Comparison of ENCODE assay signal across 12 cellular contexts in the genomic region with DNA sequence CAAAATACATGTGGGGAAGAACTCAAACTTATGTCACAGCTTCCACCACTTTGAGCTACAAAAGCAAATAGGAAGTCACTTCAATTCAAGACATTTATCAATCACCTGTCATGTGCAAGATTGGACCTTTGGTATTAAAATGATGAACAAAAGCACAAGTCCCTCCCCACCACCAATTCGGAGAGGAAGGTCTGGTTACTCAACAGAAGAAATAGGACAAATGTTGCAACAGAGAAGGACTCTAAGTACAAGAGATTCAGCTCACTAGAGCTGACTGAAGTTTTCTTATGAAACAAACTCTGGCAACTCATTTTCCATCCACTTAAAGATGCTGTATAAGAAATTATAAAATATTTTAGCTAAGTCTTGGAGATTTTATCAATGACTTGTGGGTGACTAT.
"Had no signal": no experiment of that assay in that cellular context is flagged by ENCODE, and none has a peak within 500 bp of the region (broad histone marks: within the 10 kb centered on the region; RNA-seq: fewer than 3 reads in every experiment).

No MANE protein-coding gene starts in this region.

- H3K27ac ChIP-seq: hepatocyte, neutrophil, right atrium auricular region, uterus, VCaP had no signal

- H3K4me3 ChIP-seq: hepatocyte, right atrium auricular region, uterus had no signal

- H2AFZ ChIP-seq: hepatocyte had no signal

- H3K36me3 ChIP-seq: neutrophil, right atrium auricular region, uterus had no signal

- H3K79me2 ChIP-seq: hepatocyte had no signal

- ATAC-seq: activated CD4-positive, alpha-beta T cell treated with anti-CD3 and anti-CD28 coated beads for 36 hours; activated CD8-positive, alpha-beta T cell treated with anti-CD3 and anti-CD28 coated beads, Interleukin-2, amount 10 ng/mL, durations not matched to agents 7 days and 5 days had no signal

- H3K9me3 ChIP-seq: neutrophil, right atrium auricular region, uterus had no signal

- H3K4me2 ChIP-seq: hepatocyte had no signal

- DNase-seq: activated CD4-positive, alpha-beta T cell treated with anti-CD3 and anti-CD28 coated beads for 36 hours; activated CD8-positive, alpha-beta memory T cell treated with anti-CD3 and anti-CD28 coated beads, Interleukin-2, amount 50 U/mL, for 48 hours; activated CD8-positive, alpha-beta T cell treated with anti-CD3 and anti-CD28 coated beads, Interleukin-2, amount 10 ng/mL, durations not matched to agents 7 days and 5 days; activated naive CD4-positive, alpha-beta T cell; kidney glomerular epithelial cell; small intestine; T1000; uterus had no signal

- H3K27me3 ChIP-seq: hepatocyte, neutrophil, right atrium auricular region, uterus had no signal

- H3K4me1 ChIP-seq: right atrium auricular region, uterus had no signal
